In the genomic region with DNA sequence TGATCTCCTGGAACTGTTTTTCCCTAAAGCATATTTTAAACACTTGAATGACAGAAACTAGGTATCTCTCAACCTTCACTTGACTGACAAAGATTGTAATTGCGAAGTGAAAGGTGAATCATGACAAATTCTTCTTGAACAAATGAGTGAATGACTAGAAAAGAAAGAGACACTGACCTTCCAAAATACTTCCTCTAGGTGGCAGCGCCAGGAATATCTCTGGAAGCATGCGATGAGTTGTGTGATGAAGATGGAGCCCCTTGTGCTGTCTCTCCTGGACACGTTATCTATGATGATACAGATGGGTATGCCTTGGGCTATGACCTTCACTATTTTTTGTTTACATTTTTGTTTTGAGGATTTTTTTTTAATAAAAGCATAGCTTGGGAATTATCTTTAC, we compare ENCODE assay signal across 19 cellular contexts. TPM values are rescaled to one million over a fixed set of nuclear protein-coding genes. Genes with fewer than 3 reads are reported as not detected.
DNase-seq lines count a peak whose midpoint lies in the region; ATAC-seq and TF ChIP-seq lines count a peak whose summit lies in the region.
"Had no signal": no experiment of that assay in that cellular context is flagged by ENCODE, and none has a peak within 500 bp of the region (broad histone marks: within the 10 kb centered on the region; RNA-seq: fewer than 3 reads in every experiment).

No MANE protein-coding gene starts in this region.

- H3K36me3 Mint-ChIP-seq in progenitor cell of endocrine pancreas (ENCODE audit: insufficient read depth), result no peaks in the 10 kb centered on the region
- H3K36me3 Mint-ChIP-seq in CD14-positive monocyte, result no peaks in the 10 kb centered on the region

- no peak for ATAC-seq in left cardiac atrium
- no peak for ATAC-seq in Panc1
- ATAC-seq: activated CD8-positive, alpha-beta memory T cell treated with anti-CD3 and anti-CD28 coated beads, Interleukin-2, amount 10 ng/mL, durations not matched to agents 7 days and 5 days; natural killer cell treated with Interleukin-12 subunit alpha and Interleukin-12 subunit beta and Interleukin-15 and Interleukin-18, amount 100 ng/mL, for 72 hours had no signal

- H4K91ac ChIP-seq in mesenchymal stem cell (ENCODE audit: low read length), result no peak overlapping the region

- H3K18ac ChIP-seq in mesenchymal stem cell (ENCODE audit: low read depth in 1 of 2, low read length in 2 of 2), result no peak overlapping the region

- H3K4me3 ChIP-seq in cardiac muscle cell (no peak overlapping the region), Panc1 (ENCODE audit: low read depth in 2 of 2, low read length in 2 of 2) (no peak overlapping the region), fibroblast of mammary gland (ENCODE audit: control insufficient read depth, low read depth, low read length) (no peak overlapping the region), mesenchymal stem cell (ENCODE audit: insufficient read depth in 1 of 2, low read depth in 1 of 2, low read length in 2 of 2) (no peak overlapping the region)
- H3K4me3 ChIP-seq: adrenal gland, lung had no signal

- in situ Hi-C loops in Panc1 (cut with HindIII; ENCODE audit: low pct_unique_long_range_greater_than_20kb, low sequenced_read_pairs), result no loop called here

- POLR2A ChIA-PET in Panc1 (lab: Charles Lee), result no interaction called here

- H3K9me3 Mint-ChIP-seq in progenitor cell of endocrine pancreas (ENCODE audit: low read depth), result no peaks in the 10 kb centered on the region
- H3K9me3 Mint-ChIP-seq in CD14-positive monocyte, result peaks cover 0 to 4% (median 1%) of the 10 kb centered on the region in 7 donors

- DNase-seq in cardiac muscle cell (ENCODE audit: low read depth in 1 of 2, low spot score in 1 of 2) (no peak), left cardiac atrium (no peak), Panc1 (ENCODE audit: low read depth, low spot score) (no peak), fibroblast of mammary gland (ENCODE audit: low read depth) (no peak), midbrain (lab: John Stamatoyannopoulos, UW) (no peak), progenitor cell of endocrine pancreas (ENCODE audit: low spot score, unreplicated experiment) (no peak), mesenchymal stem cell (no peak), CD14-positive monocyte (ENCODE audit: low spot score) (no peak)
- DNase-seq: activated CD8-positive, alpha-beta memory T cell treated with anti-CD3 and anti-CD28 coated beads, Interleukin-2, amount 10 ng/mL, durations not matched to agents 7 days and 5 days; activated effector memory CD4-positive, alpha-beta T cell treated with Interleukin-2 at 50 U/mL for 16 hours; adrenal gland; caudate nucleus; effector CD4-positive, alpha-beta T cell; head of caudate nucleus; immature natural killer cell; NCI-H1930 had no signal

- H3K4me3 Mint-ChIP-seq in progenitor cell of endocrine pancreas (ENCODE audit: low read depth) (no peak overlapping the region), CD14-positive monocyte (no peak overlapping the region)
- H3K4me3 Mint-ChIP-seq: activated CD8-positive, alpha-beta memory T cell treated with anti-CD3 and anti-CD28 coated beads, Interleukin-2, amount 10 ng/mL, durations not matched to agents 7 days and 5 days; immature natural killer cell; natural killer cell treated with Interleukin-12 subunit alpha and Interleukin-12 subunit beta and Interleukin-15 and Interleukin-18, amount 100 ng/mL, for 72 hours had no signal

- no peak overlapping the region for H2BK12ac ChIP-seq in mesenchymal stem cell (ENCODE audit: low read length in 2 of 2)

- H3K36me3 ChIP-seq in cardiac muscle cell, result no peaks in the 10 kb centered on the region
- no peaks in the 10 kb centered on the region for H3K36me3 ChIP-seq in Panc1 (ENCODE audit: control insufficient read depth, insufficient read depth, low read length)
- no peaks in the 10 kb centered on the region for H3K36me3 ChIP-seq in mesenchymal stem cell (ENCODE audit: control insufficient read depth in 1 of 2, insufficient read depth in 2 of 2, low read depth in 1 of 2, low read length in 2 of 2)
- H3K36me3 ChIP-seq: adrenal gland had no signal

- no peak overlapping the region for H2AFZ ChIP-seq in mesenchymal stem cell (ENCODE audit: low read depth, low read length)

- no peak overlapping the region for H3K4ac ChIP-seq in mesenchymal stem cell (ENCODE audit: low read depth in 1 of 2, low read length in 2 of 2)

- H3K27me3 Mint-ChIP-seq in progenitor cell of endocrine pancreas, result peaks cover 4% of the 10 kb centered on the region
- peaks cover 0 to 2% (median 1%) of the 10 kb centered on the region in 3 donors for H3K27me3 Mint-ChIP-seq in CD14-positive monocyte (ENCODE audit: low read depth in 3 of 3)
- H3K27me3 Mint-ChIP-seq: activated CD8-positive, alpha-beta memory T cell treated with anti-CD3 and anti-CD28 coated beads, Interleukin-2, amount 10 ng/mL, durations not matched to agents 7 days and 5 days; natural killer cell treated with Interleukin-12 subunit alpha and Interleukin-12 subunit beta and Interleukin-15 and Interleukin-18, amount 100 ng/mL, for 72 hours had no signal

- H3K4me1 ChIP-seq in cardiac muscle cell (ENCODE audit: low read depth), result no peaks in the 10 kb centered on the region
- no peaks in the 10 kb centered on the region for H3K4me1 ChIP-seq in Panc1 (ENCODE audit: control insufficient read depth, insufficient read depth, low read length)
- H3K4me1 ChIP-seq in mesenchymal stem cell (ENCODE audit: control insufficient read depth, insufficient read depth, low read depth, low read length), result no peaks in the 10 kb centered on the region
- H3K4me1 ChIP-seq: adrenal gland had no signal

- intact Hi-C loops in left cardiac atrium (cut with DNase I) (no loop called here), Panc1 (cut with micrococcal nuclease; ENCODE audit: unreplicated experiment) (no loop called here), CD14-positive monocyte (cut with micrococcal nuclease) (no loop called here)

- no peak overlapping the region for H2BK15ac ChIP-seq in mesenchymal stem cell (ENCODE audit: low read depth, poor library complexity, severe bottlenecking)

- H3K4me1 Mint-ChIP-seq in progenitor cell of endocrine pancreas (ENCODE audit: low read depth), result peaks cover 2% of the 10 kb centered on the region
- H3K4me1 Mint-ChIP-seq in CD14-positive monocyte, result peaks cover 2% of the 10 kb centered on the region

- H3K27me3 ChIP-seq in cardiac muscle cell (no peaks in the 10 kb centered on the region), Panc1 (ENCODE audit: control insufficient read depth, insufficient read depth, low read length) (no peaks in the 10 kb centered on the region), mesenchymal stem cell (ENCODE audit: control insufficient read depth in 1 of 2, insufficient read depth in 1 of 2, low read length in 2 of 2) (no peaks in the 10 kb centered on the region)
- H3K27me3 ChIP-seq: adrenal gland had no signal

- no peak overlapping the region for H2BK120ac ChIP-seq in mesenchymal stem cell (ENCODE audit: low read depth, low read length)

- TF ChIP-seq CTCF in cardiac muscle cell (IDR thresholded peaks at IDR 0.05; ENCODE audit: low read depth, low read length), result peak; percentile 7
- peak; percentile 47 for TF ChIP-seq CTCF in Panc1 (IDR thresholded peaks at IDR 0.05)
- TF ChIP-seq CTCF in fibroblast of mammary gland (conservative IDR thresholded peaks at IDR 0.05; ENCODE audit: control insufficient read depth, insufficient read depth, low read depth, low read length), result peak; percentile 11
- no peak for TF ChIP-seq CTCF in progenitor cell of endocrine pancreas (IDR thresholded peaks at IDR 0.05; ENCODE audit: unreplicated experiment)
- TF ChIP-seq CTCF in CD14-positive monocyte (IDR thresholded peaks at IDR 0.05), result no peak

- WGBS in mesenchymal stem cell, result 100% methylated on average over 4 of the region's 4 CpGs

- CTCF ChIA-PET in Panc1 (lab: Charles Lee), result no interaction called here

- no peak overlapping the region for H4K8ac ChIP-seq in mesenchymal stem cell (ENCODE audit: low read length)

- no peak overlapping the region for H3K14ac ChIP-seq in mesenchymal stem cell (ENCODE audit: low read length in 2 of 2)

- H2AK5ac ChIP-seq in mesenchymal stem cell (ENCODE audit: low read length, severe bottlenecking), result no peak overlapping the region

- H2BK5ac ChIP-seq in mesenchymal stem cell (ENCODE audit: low read depth, low read length, poor library complexity, severe bottlenecking), result no peak overlapping the region

- H3K23ac ChIP-seq in mesenchymal stem cell (ENCODE audit: low read length in 2 of 2), result no peak overlapping the region

- H3K9ac ChIP-seq in mesenchymal stem cell (ENCODE audit: low read length), result no peak overlapping the region

- no peak overlapping the region for H3K27ac ChIP-seq in cardiac muscle cell
- H3K27ac ChIP-seq in Panc1 (ENCODE audit: low read length), result no peak overlapping the region
- no peak overlapping the region for H3K27ac ChIP-seq in mesenchymal stem cell (ENCODE audit: low read length, poor library complexity, severe bottlenecking)
- H3K27ac ChIP-seq: adrenal gland had no signal

- H3K27ac Mint-ChIP-seq in progenitor cell of endocrine pancreas, result no peak overlapping the region
- H3K27ac Mint-ChIP-seq in CD14-positive monocyte, result no peak overlapping the region
- H3K27ac Mint-ChIP-seq: activated CD8-positive, alpha-beta memory T cell treated with anti-CD3 and anti-CD28 coated beads, Interleukin-2, amount 10 ng/mL, durations not matched to agents 7 days and 5 days; immature natural killer cell; natural killer cell treated with Interleukin-12 subunit alpha and Interleukin-12 subunit beta and Interleukin-15 and Interleukin-18, amount 100 ng/mL, for 72 hours had no signal

- no peaks in the 10 kb centered on the region for H3K9me3 ChIP-seq in cardiac muscle cell (ENCODE audit: low read depth)
- H3K9me3 ChIP-seq in Panc1 (ENCODE audit: control insufficient read depth, insufficient read depth, low read depth, low read length), result no peaks in the 10 kb centered on the region
- H3K9me3 ChIP-seq in mesenchymal stem cell (ENCODE audit: control insufficient read depth, low read length), result no peaks in the 10 kb centered on the region
- H3K9me3 ChIP-seq: adrenal gland had no signal

- no TSS peak for BruUV-seq in Panc1 (replicated peaks; lab: Mats Ljungman, UMichigan)

- H3K4me2 ChIP-seq in mesenchymal stem cell (ENCODE audit: low read length, poor library complexity, severe bottlenecking), result no peak overlapping the region

- H3K79me1 ChIP-seq in mesenchymal stem cell (replicated peaks; ENCODE audit: low read length, poor library complexity, severe bottlenecking), result no peaks in the 10 kb centered on the region

RNA-seq across cellular contexts. Expression of a gene that starts 7.0 kb away (rescaled TPM):
- not detected in 2 replicates for total RNA-seq in cardiac muscle cell
- 0.15 TPM in 1 of 2 replicates, not detected in the other for polyA plus RNA-seq in cardiac muscle cell
- under 1 TPM; 0.32 to 0.52 TPM for total RNA-seq in left cardiac atrium
- total RNA-seq in Panc1 (2021; ENCODE audit: unreplicated experiment), result not detected
- not detected for polyA plus RNA-seq in Panc1 (2012; ENCODE audit: insufficient read length)
- total RNA-seq in progenitor cell of endocrine pancreas, result not detected in 2 replicates
- 1.7 TPM for polyA plus RNA-seq in mesenchymal stem cell (2013, experiment 1 of 2)
- 2.0 TPM for polyA plus RNA-seq in mesenchymal stem cell (2013, experiment 2 of 2)
- not detected for polyA plus RNA-seq in CD14-positive monocyte
- total RNA-seq: natural killer cell treated with Interleukin-12 subunit alpha and Interleukin-12 subunit beta and Interleukin-15 and Interleukin-18, amount 100 ng/mL, for 72 hours had no signal
- polyA plus RNA-seq: fibroblast of lung, immature natural killer cell had no signal

Comparison
In these comparisons a context has a peak if more than half of its experiments do, and no peak if none do; other contexts are left out.
1. CTCF ChIP-seq: peak in cardiac muscle cell (single experiment), Panc1 (single experiment) and fibroblast of mammary gland (single experiment); none in progenitor cell of endocrine pancreas (single experiment) and CD14-positive monocyte (single experiment).